In genomic region chr2:61763605-61764034, GRCh38 we compare ENCODE assay signal across 8 cellular contexts.
DNase-seq lines count a peak whose midpoint lies in the region; ATAC-seq and TF ChIP-seq lines count a peak whose summit lies in the region.

No MANE protein-coding gene starts in this region.

- no peaks in the 10 kb centered on the region for H3K36me3 ChIP-seq in GM06990 (ENCODE audit: control insufficient read depth, insufficient read depth, low read length)

- peak overlapping the region; percentile 86 for H3K4me3 ChIP-seq in GM06990 (replicated peaks; ENCODE audit: low read depth, low read length)

- peak overlapping the region; percentile 91 for H3K4me3 Mint-ChIP-seq in activated CD4-positive, alpha-beta memory T cell treated with anti-CD3 and anti-CD28 coated beads, Interleukin-2, amount 10 ng/mL, durations not matched to agents 7 days and 5 days
- peak overlapping the region; percentile 90 to 100 (median 98) for H3K4me3 Mint-ChIP-seq in naive B cell

- no peaks in the 10 kb centered on the region for H3K27me3 ChIP-seq in GM06990 (replicated peaks; ENCODE audit: control insufficient read depth, insufficient read depth, low read length)

- H3K27ac Mint-ChIP-seq in activated CD4-positive, alpha-beta memory T cell treated with anti-CD3 and anti-CD28 coated beads, Interleukin-2, amount 10 ng/mL, durations not matched to agents 7 days and 5 days, result peak overlapping the region; percentile 94
- H3K27ac Mint-ChIP-seq in naive B cell, result peak overlapping the region; percentile 98 to 100 (median 99)

- H3K27me3 Mint-ChIP-seq in activated CD4-positive, alpha-beta memory T cell treated with anti-CD3 and anti-CD28 coated beads, Interleukin-2, amount 10 ng/mL, durations not matched to agents 7 days and 5 days, result no peaks in the 10 kb centered on the region
- H3K27me3 Mint-ChIP-seq in naive B cell, result peaks cover 0 to 5% (median 0%) of the 10 kb centered on the region in 3 donors

- CTCF ChIA-PET in activated CD4-positive, alpha-beta memory T cell treated with anti-CD3 and anti-CD28 coated beads, Interleukin-2, amount 10 ng/mL, durations not matched to agents 7 days and 5 days (lab: Charles Lee), result no interaction called here

- peaks cover 33% of the 10 kb centered on the region for H3K4me1 Mint-ChIP-seq in activated CD4-positive, alpha-beta memory T cell treated with anti-CD3 and anti-CD28 coated beads, Interleukin-2, amount 10 ng/mL, durations not matched to agents 7 days and 5 days
- H3K4me1 Mint-ChIP-seq in naive B cell, result peaks cover 0 to 17% (median 5%) of the 10 kb centered on the region in 3 donors

- POLR2A ChIA-PET in activated CD4-positive, alpha-beta memory T cell treated with anti-CD3 and anti-CD28 coated beads, Interleukin-2, amount 10 ng/mL, durations not matched to agents 7 days and 5 days (lab: Charles Lee), result interaction anchor here (1.4 to 3.0 kb wide), 4 partner anchors 91 to 1825 kb away, joined by 3 to 22 read pairs (median 5); partner anchors contain the start of genes FAM161A, WDPCP and XPO1

- H3K9me3 Mint-ChIP-seq in activated CD4-positive, alpha-beta memory T cell treated with anti-CD3 and anti-CD28 coated beads, Interleukin-2, amount 10 ng/mL, durations not matched to agents 7 days and 5 days, result no peaks in the 10 kb centered on the region
- H3K9me3 Mint-ChIP-seq in naive B cell, result peaks cover 0 to 13% (median 9%) of the 10 kb centered on the region in 7 donors

- TF ChIP-seq CTCF in GM06990 (IDR thresholded peaks at IDR 0.05; ENCODE audit: insufficient read depth, low read length, poor library complexity, severe bottlenecking), result peak; percentile 42

- peak; percentile 12 for ATAC-seq in HG02870 (IDR thresholded peaks at IDR 0.05; ENCODE audit: unreplicated experiment)
- peak; percentile 2 to 4 for ATAC-seq in naive B cell (ENCODE audit: low read depth in 2 of 2)

- DNase-seq in 8988T, result peak; percentile 26
- DNase-seq in GM06990 (ENCODE audit: extremely low read depth, insufficient read length), result no peak
- peak; percentile 76 for DNase-seq in NCI-H2029 (lab: John Stamatoyannopoulos, UW)
- no peak for DNase-seq in activated CD4-positive, alpha-beta memory T cell treated with anti-CD3 and anti-CD28 coated beads, Interleukin-2, amount 10 ng/mL, durations not matched to agents 7 days and 5 days
- DNase-seq in fibroblast of the conjunctiva (ENCODE audit: low read depth), result peak; percentile 78
- no peak for DNase-seq in naive B cell
- no peak for DNase-seq in stimulated activated CD4-positive, alpha-beta T cell treated with anti-CD3 and anti-CD28 coated beads, Interleukin-2, amount 100 ng/mL, for 24 hours

- H3K36me3 Mint-ChIP-seq in activated CD4-positive, alpha-beta memory T cell treated with anti-CD3 and anti-CD28 coated beads, Interleukin-2, amount 10 ng/mL, durations not matched to agents 7 days and 5 days (ENCODE audit: low read depth), result peaks cover 6% of the 10 kb centered on the region
- no peaks in the 10 kb centered on the region for H3K36me3 Mint-ChIP-seq in naive B cell

Comparison
In these comparisons a context has a peak if more than half of its experiments do, and no peak if none do; other contexts are left out.
1. DNase-seq: peak in 8988T (single experiment), NCI-H2029 (single experiment) and fibroblast of the conjunctiva (single experiment); none in GM06990 (single experiment), activated CD4-positive, alpha-beta memory T cell treated with anti-CD3 and anti-CD28 coated beads, Interleukin-2, amount 10 ng/mL, durations not matched to agents 7 days and 5 days (single experiment), naive B cell (single experiment) and stimulated activated CD4-positive, alpha-beta T cell treated with anti-CD3 and anti-CD28 coated beads, Interleukin-2, amount 100 ng/mL, for 24 hours (0 of 2).